ENCODE assay signal across 12 cellular contexts in genomic region chrX:74295102-74295501, GRCh38. TPM values are rescaled to one million over a fixed set of nuclear protein-coding genes. Genes with fewer than 3 reads are reported as not detected.
"Had no signal": no experiment of that assay in that cellular context is flagged by ENCODE, and none has a peak within 500 bp of the region (broad histone marks: within the 10 kb centered on the region; RNA-seq: fewer than 3 reads in every experiment).

No MANE protein-coding gene starts in this region.

- H3K27ac ChIP-seq: KMS-11 had no signal

- FAIRE-seq: HTR-8/SVneo had no signal

- H3K9me3 ChIP-seq: HAP-1 had no signal

- H3K4me2 ChIP-seq: GM23338, KMS-11 had no signal

- ATAC-seq: GM23338, HCT116 had no signal

- DNase-seq: H7, HFFc6, Karpas-422, KBM-7 had no signal

- H3K4me3 ChIP-seq: GM23338, HAP-1 had no signal

- H3K4me1 ChIP-seq: HAP-1 had no signal

- H3K9me3 Mint-ChIP-seq: GM23338, HFFc6 had no signal

- H3K27ac Mint-ChIP-seq: GM23338, HFFc6 had no signal

- H2AFZ ChIP-seq: GM23338 had no signal

- H3K4me3 Mint-ChIP-seq: GM23338, HFFc6 had no signal

- H3K9ac ChIP-seq: KMS-11 had no signal

RNA-seq across cellular contexts. Expression of gene ZCCHC13, which starts 8.9 kb away (rescaled TPM):
- total RNA-seq: GM23338, H4, H7, HFFc6, HT-29, LHCN-M2 had no signal
- polyA plus RNA-seq: GM23338 had no signal
